8 cellular contexts compared by ENCODE assay signal in the genomic region with DNA sequence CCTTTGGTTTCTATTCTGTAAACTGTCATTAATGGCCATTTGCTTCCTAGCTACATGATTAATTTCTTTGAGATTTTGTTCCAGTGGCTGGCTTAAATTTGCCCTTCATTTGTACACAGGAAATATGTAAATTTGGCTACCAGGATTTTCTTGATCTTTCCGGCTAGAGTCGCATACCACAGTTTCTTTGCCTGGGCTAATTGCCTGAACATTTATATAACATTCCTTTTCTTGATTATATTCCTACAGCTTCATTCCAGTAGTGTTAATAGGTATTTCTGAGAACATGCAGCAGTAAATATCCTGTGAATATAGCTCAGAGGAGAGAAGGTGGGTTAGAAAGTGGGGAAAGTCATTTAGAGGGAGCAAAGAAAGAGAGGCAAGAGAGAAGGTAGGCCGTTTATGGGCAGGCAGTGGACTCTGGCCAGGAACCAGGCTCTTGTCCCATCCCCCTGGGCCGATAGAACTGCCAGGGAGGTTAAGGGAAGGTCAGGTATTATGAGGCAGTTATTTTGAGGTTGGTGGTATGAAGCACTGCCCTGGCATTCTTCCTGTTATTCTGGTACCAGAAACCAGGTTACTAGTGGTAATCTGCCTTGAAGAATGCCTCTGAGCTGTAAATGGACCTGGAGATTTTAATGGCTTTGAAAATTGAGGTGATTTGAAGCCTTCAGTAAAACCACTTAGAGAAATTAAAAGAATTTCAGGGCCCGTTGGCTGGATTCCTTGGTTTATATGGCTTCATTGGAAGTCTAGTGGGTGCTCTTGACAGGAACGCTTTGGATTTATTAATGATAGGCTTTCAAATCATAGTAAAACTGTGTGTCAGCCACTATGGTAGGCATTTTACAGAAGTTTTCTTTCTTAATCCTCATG. TPM values are rescaled to one million over a fixed set of nuclear protein-coding genes. Genes with fewer than 3 reads are reported as not detected.
DNase-seq lines count a peak whose midpoint lies in the region; ATAC-seq, FAIRE-seq and TF ChIP-seq lines count a peak whose summit lies in the region.

No MANE protein-coding gene starts in this region.

- ATAC-seq in A549 (peak in 1 of 2 experiments; percentile 36; a peak in 3 of 6 replicates), right cardiac atrium (peak; percentile 71 to 74), GM21529 (IDR thresholded peaks at IDR 0.05; ENCODE audit: unreplicated experiment) (no peak), GM18505 (IDR thresholded peaks at IDR 0.05; ENCODE audit: unreplicated experiment) (no peak)
- ATAC-seq in activated naive CD8-positive, alpha-beta T cell treated with anti-CD3 and anti-CD28 coated beads, Interleukin-2, amount 10 ng/mL, durations not matched to agents 7 days and 5 days (ENCODE audit: low read depth), result no peak
- no peak for ATAC-seq in stimulated activated effector memory CD8-positive, alpha-beta T cell treated with anti-CD3 and anti-CD28 coated beads, Interleukin-12 subunit alpha, Interleukin-12 subunit beta, amount 100 ng/mL, for 72 hours

- CTCF ChIA-PET in A549 (lab: Yijun Ruan, JAX), result interaction anchor here (0.6 to 1.3 kb wide), 5 partner anchors 9 to 69 kb away, joined by 3 to 5 read pairs (median 4); a partner anchor contains a TSS

- H3K36me3 Mint-ChIP-seq in activated naive CD8-positive, alpha-beta T cell treated with anti-CD3 and anti-CD28 coated beads, Interleukin-2, amount 10 ng/mL, durations not matched to agents 7 days and 5 days, result peaks cover 15% of the 10 kb centered on the region
- peaks cover 43% of the 10 kb centered on the region for H3K36me3 Mint-ChIP-seq in stimulated activated effector memory CD8-positive, alpha-beta T cell treated with anti-CD3 and anti-CD28 coated beads, Interleukin-12 subunit alpha, Interleukin-12 subunit beta, amount 100 ng/mL, for 72 hours

- H3K9me3 ChIP-seq in A549, result no peaks in the 10 kb centered on the region
- no peaks in the 10 kb centered on the region for H3K9me3 ChIP-seq in right cardiac atrium (ENCODE audit: control insufficient read depth, low read length)

- no peaks in the 10 kb centered on the region for H3K27me3 ChIP-seq in right cardiac atrium (ENCODE audit: control insufficient read depth, insufficient read depth)

- H3K4me3 Mint-ChIP-seq in activated naive CD8-positive, alpha-beta T cell treated with anti-CD3 and anti-CD28 coated beads, Interleukin-2, amount 10 ng/mL, durations not matched to agents 7 days and 5 days, result peak overlapping the region; percentile 92
- peak overlapping the region; percentile 88 for H3K4me3 Mint-ChIP-seq in stimulated activated effector memory CD8-positive, alpha-beta T cell treated with anti-CD3 and anti-CD28 coated beads, Interleukin-12 subunit alpha, Interleukin-12 subunit beta, amount 100 ng/mL, for 72 hours

- H3K4me2 ChIP-seq in A549, result peak overlapping the region; percentile 98

- H3K27me3 Mint-ChIP-seq in activated naive CD8-positive, alpha-beta T cell treated with anti-CD3 and anti-CD28 coated beads, Interleukin-2, amount 10 ng/mL, durations not matched to agents 7 days and 5 days, result no peaks in the 10 kb centered on the region

- FAIRE-seq in A549 (lab: Jason Lieb, UNC), result no peak

- TF ChIP-seq RAD21 in A549 (conservative IDR thresholded peaks at IDR 0.05 in 1 of 2, IDR thresholded peaks at IDR 0.05 in 1 of 2), result no peak

- no peaks in the 10 kb centered on the region for H3K9me3 Mint-ChIP-seq in activated naive CD8-positive, alpha-beta T cell treated with anti-CD3 and anti-CD28 coated beads, Interleukin-2, amount 10 ng/mL, durations not matched to agents 7 days and 5 days
- no peaks in the 10 kb centered on the region for H3K9me3 Mint-ChIP-seq in stimulated activated effector memory CD8-positive, alpha-beta T cell treated with anti-CD3 and anti-CD28 coated beads, Interleukin-12 subunit alpha, Interleukin-12 subunit beta, amount 100 ng/mL, for 72 hours

- TF ChIP-seq CTCF in A549 (IDR thresholded peaks at IDR 0.05), result no peak

- TF ChIP-seq EP300 in A549 (IDR thresholded peaks at IDR 0.05), result no peak

- peaks cover 47% of the 10 kb centered on the region for H3K4me1 Mint-ChIP-seq in activated naive CD8-positive, alpha-beta T cell treated with anti-CD3 and anti-CD28 coated beads, Interleukin-2, amount 10 ng/mL, durations not matched to agents 7 days and 5 days
- peaks cover 55% of the 10 kb centered on the region for H3K4me1 Mint-ChIP-seq in stimulated activated effector memory CD8-positive, alpha-beta T cell treated with anti-CD3 and anti-CD28 coated beads, Interleukin-12 subunit alpha, Interleukin-12 subunit beta, amount 100 ng/mL, for 72 hours

- no peak overlapping the region for H3K4me3 ChIP-seq in A549
- H3K4me3 ChIP-seq in right cardiac atrium (ENCODE audit: low read length), result peak overlapping the region; percentile 59

- intact Hi-C loops in right cardiac atrium (cut with DNase I), result loop anchor here in 1 of 4 donors (10.0 kb wide), 1 partner anchor 64 kb away; no protein-coding TSS in a partner anchor

- H3K4me1 ChIP-seq in A549, result peaks cover 42% of the 10 kb centered on the region
- peaks cover 16% of the 10 kb centered on the region for H3K4me1 ChIP-seq in right cardiac atrium (ENCODE audit: control insufficient read depth, insufficient read depth, low read length)

- DNase-seq in A549 (ENCODE audit: low read depth in 1 of 2, low spot score in 1 of 2), result peak in 1 of 2 experiments; percentile 36
- peak; percentile 41 for DNase-seq in HPDE6-E6E7 (ENCODE audit: extremely low spot score)
- no peak for DNase-seq in activated naive CD8-positive, alpha-beta T cell treated with anti-CD3 and anti-CD28 coated beads, Interleukin-2, amount 10 ng/mL, durations not matched to agents 7 days and 5 days
- peak; percentile 66 to 83 (median 81) for DNase-seq in right cardiac atrium
- no peak for DNase-seq in stimulated activated effector memory CD8-positive, alpha-beta T cell treated with anti-CD3 and anti-CD28 coated beads, Interleukin-12 subunit alpha, Interleukin-12 subunit beta, amount 100 ng/mL, for 72 hours (ENCODE audit: low spot score in 2 of 2)
- DNase-seq in D341Med (ENCODE audit: low spot score), result no peak

- 48% methylated on average over 6 of the region's 6 CpGs for WGBS in A549 (ENCODE audit: missing lambda C conversion rate)
- 10% methylated on average over 6 of the region's 6 CpGs for WGBS in right cardiac atrium

- TF ChIP-seq POLR2A in A549 (IDR thresholded peaks at IDR 0.05; ENCODE audit: low read length) (no peak), GM18505 (IDR thresholded peaks at IDR 0.05; ENCODE audit: borderline replicate concordance, extremely low read depth, insufficient read depth, insufficient read length) (no peak)

- peak overlapping the region in 1 of 2 experiments; percentile 45; a peak in 3 of 6 replicates for H3K27ac ChIP-seq in A549
- peak overlapping the region; percentile 61 for H3K27ac ChIP-seq in right cardiac atrium (ENCODE audit: low read length)

- POLR2A ChIA-PET in A549 (lab: Yijun Ruan, JAX), result interaction anchor here (1.0 to 1.3 kb wide), 3 partner anchors 10 to 43 kb away, joined by 3 to 5 read pairs (median 3); a partner anchor contains a TSS
- POLR2A ChIA-PET in activated naive CD8-positive, alpha-beta T cell treated with anti-CD3 and anti-CD28 coated beads, Interleukin-2, amount 10 ng/mL, durations not matched to agents 7 days and 5 days (lab: Charles Lee), result interaction anchor here (1.4 to 1.5 kb wide), 2 partner anchors 10 to 70 kb away, joined by 4 to 8 read pairs; a partner anchor contains a TSS

- H3K27ac Mint-ChIP-seq in activated naive CD8-positive, alpha-beta T cell treated with anti-CD3 and anti-CD28 coated beads, Interleukin-2, amount 10 ng/mL, durations not matched to agents 7 days and 5 days, result peak overlapping the region; percentile 82
- peak overlapping the region; percentile 98 for H3K27ac Mint-ChIP-seq in stimulated activated effector memory CD8-positive, alpha-beta T cell treated with anti-CD3 and anti-CD28 coated beads, Interleukin-12 subunit alpha, Interleukin-12 subunit beta, amount 100 ng/mL, for 72 hours

RNA-seq across cellular contexts. Expression of a gene that starts 4.4 kb away (rescaled TPM):
- polyA plus RNA-seq in A549 (2011; rRNA removed) (118 and 137 TPM in 2 replicates), A549 (2017; fragmentation: RNase III; extraction: RNeasy Plus Mini Kit Qiagen cat#74134 plus additional on column Dnase treatment) (87.0 to 101 TPM (median 99.3 TPM) in 3 replicates), right cardiac atrium (281 TPM)
- 75.6 and 79.2 TPM in 2 replicates for polyA plus RNA-seq in A549 (2012; cell fraction: cytosol; rRNA removed)
- polyA plus RNA-seq in A549 (2012; cell fraction: nucleus; rRNA removed), result 76.1 and 96.9 TPM in 2 replicates
- 227 and 265 TPM in 2 replicates for polyA minus RNA-seq in A549 (2011; rRNA and poly(A)+ RNA removed)
- total RNA-seq in activated naive CD8-positive, alpha-beta T cell treated with anti-CD3 and anti-CD28 coated beads, Interleukin-2, amount 10 ng/mL, durations not matched to agents 7 days and 5 days, result 100 to 1,000 TPM; 205 to 216 TPM
- 100 to 1,000 TPM; 235 to 259 (median 237) TPM for total RNA-seq in right cardiac atrium

RNA-seq across cellular contexts. Expression of a gene that starts 9.6 kb away (rescaled TPM):
- polyA plus RNA-seq in A549 (2011; rRNA removed) (84.9 and 100.0 TPM in 2 replicates), A549 (2017; fragmentation: RNase III; extraction: RNeasy Plus Mini Kit Qiagen cat#74134 plus additional on column Dnase treatment) (46.6 to 49.6 TPM (median 48.9 TPM) in 3 replicates), right cardiac atrium (40.5 TPM)
- polyA plus RNA-seq in A549 (2012; cell fraction: cytosol; rRNA removed), result 26.7 and 28.3 TPM in 2 replicates
- polyA plus RNA-seq in A549 (2012; cell fraction: nucleus; rRNA removed), result 12.4 and 20.9 TPM in 2 replicates
- 24.8 and 25.3 TPM in 2 replicates for polyA minus RNA-seq in A549 (2011; rRNA and poly(A)+ RNA removed)
- total RNA-seq in activated naive CD8-positive, alpha-beta T cell treated with anti-CD3 and anti-CD28 coated beads, Interleukin-2, amount 10 ng/mL, durations not matched to agents 7 days and 5 days, result 10 to 100 TPM; 24.6 to 25.2 TPM
- 10 to 100 TPM; 26.2 to 30.6 (median 27.6) TPM for total RNA-seq in right cardiac atrium

RNA-seq across cellular contexts. Expression of a gene that starts 42.6 kb away (rescaled TPM):
- polyA plus RNA-seq in A549 (2011; rRNA removed) (744 and 825 TPM in 2 replicates), A549 (2017; fragmentation: RNase III; extraction: RNeasy Plus Mini Kit Qiagen cat#74134 plus additional on column Dnase treatment) (700 to 848 TPM (median 735 TPM) in 3 replicates), right cardiac atrium (350 TPM)
- 607 and 698 TPM in 2 replicates for polyA plus RNA-seq in A549 (2012; cell fraction: cytosol; rRNA removed)
- polyA plus RNA-seq in A549 (2012; cell fraction: nucleus; rRNA removed), result 286 and 347 TPM in 2 replicates
- polyA minus RNA-seq in A549 (2011; rRNA and poly(A)+ RNA removed), result 89.7 and 109 TPM in 2 replicates
- total RNA-seq in activated naive CD8-positive, alpha-beta T cell treated with anti-CD3 and anti-CD28 coated beads, Interleukin-2, amount 10 ng/mL, durations not matched to agents 7 days and 5 days, result 100 to 1,000 TPM; 146 to 153 TPM
- total RNA-seq in right cardiac atrium, result 100 to 1,000 TPM; 164 to 299 (median 224) TPM

RNA-seq across cellular contexts. Expression of a gene that starts 42.7 kb away (rescaled TPM):
- polyA plus RNA-seq in A549 (2011; rRNA removed), result 111 and 133 TPM in 2 replicates
- polyA plus RNA-seq in A549 (2012; cell fraction: cytosol; rRNA removed), result 146 and 168 TPM in 2 replicates
- polyA plus RNA-seq in A549 (2012; cell fraction: nucleus; rRNA removed), result 93.8 and 95.1 TPM in 2 replicates
- polyA plus RNA-seq in A549 (2017; fragmentation: RNase III; extraction: RNeasy Plus Mini Kit Qiagen cat#74134 plus additional on column Dnase treatment), result 82.4 to 84.5 TPM (median 84.4 TPM) in 3 replicates
- 30.3 and 30.5 TPM in 2 replicates for polyA minus RNA-seq in A549 (2011; rRNA and poly(A)+ RNA removed)
- total RNA-seq in activated naive CD8-positive, alpha-beta T cell treated with anti-CD3 and anti-CD28 coated beads, Interleukin-2, amount 10 ng/mL, durations not matched to agents 7 days and 5 days, result 10 to 100 TPM; 59.4 to 62.3 TPM
- 10 to 100 TPM; 31.4 to 48.4 (median 41.5) TPM for total RNA-seq in right cardiac atrium
- 54.1 TPM for polyA plus RNA-seq in right cardiac atrium

Comparison
In these comparisons a context has a peak if more than half of its experiments do, and no peak if none do; other contexts are left out.
1. ATAC-seq: peak in right cardiac atrium (2 of 2); none in activated naive CD8-positive, alpha-beta T cell treated with anti-CD3 and anti-CD28 coated beads, Interleukin-2, amount 10 ng/mL, durations not matched to agents 7 days and 5 days (single experiment), stimulated activated effector memory CD8-positive, alpha-beta T cell treated with anti-CD3 and anti-CD28 coated beads, Interleukin-12 subunit alpha, Interleukin-12 subunit beta, amount 100 ng/mL, for 72 hours (single experiment), GM21529 (single experiment) and GM18505 (single experiment).
2. DNase-seq: peak in HPDE6-E6E7 (single experiment) and right cardiac atrium (3 of 3); none in activated naive CD8-positive, alpha-beta T cell treated with anti-CD3 and anti-CD28 coated beads, Interleukin-2, amount 10 ng/mL, durations not matched to agents 7 days and 5 days (single experiment), stimulated activated effector memory CD8-positive, alpha-beta T cell treated with anti-CD3 and anti-CD28 coated beads, Interleukin-12 subunit alpha, Interleukin-12 subunit beta, amount 100 ng/mL, for 72 hours (0 of 2) and D341Med (single experiment).